ENCODE assay signal across 1 cellular context in the genomic region with DNA sequence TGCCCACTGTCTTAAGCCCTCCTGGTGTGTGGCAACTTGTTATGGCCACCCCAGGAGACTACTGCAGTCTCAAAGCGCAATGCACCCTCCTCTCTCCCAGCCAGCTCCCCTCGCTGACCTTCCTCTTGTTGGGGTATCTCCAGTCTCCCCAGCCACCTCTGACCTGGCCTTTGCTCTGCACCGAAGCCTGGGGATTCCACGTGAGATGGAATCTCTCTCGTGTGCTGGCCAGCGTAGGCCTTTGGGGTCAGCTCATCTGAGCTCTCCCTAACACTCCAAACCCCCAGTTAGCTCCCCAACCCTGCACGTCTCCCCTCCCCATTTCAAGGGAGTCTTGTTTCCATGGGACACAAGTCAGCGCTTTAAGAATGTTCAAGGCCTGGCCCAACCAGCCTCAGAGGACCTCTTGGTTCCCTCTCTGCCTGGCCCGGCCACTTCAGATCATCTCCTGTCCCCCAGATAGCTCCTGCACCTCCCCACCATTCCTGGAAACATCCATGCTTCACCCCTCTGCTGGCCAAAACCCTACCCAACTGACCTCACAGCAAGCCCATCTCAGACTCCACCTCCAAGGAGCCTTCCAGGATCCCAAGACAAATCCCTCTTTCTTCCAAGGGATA.
TF ChIP-seq lines count a peak whose summit lies in the region.

No MANE protein-coding gene starts in this region.

TF ChIP-seq in IMR-90, 13 proteins besides CTCF, POLR2A, EP300 and RAD21:
- TF ChIP-seq MAFK (IDR thresholded peaks at IDR 0.05; ENCODE audit: low read depth, low read length) = no peak
- no peak for TF ChIP-seq CHD1 (IDR thresholded peaks at IDR 0.05; ENCODE audit: low read depth, low read length)
- TF ChIP-seq RFX5 (IDR thresholded peaks at IDR 0.05; ENCODE audit: low read depth, low read length) = no peak
- TF ChIP-seq BHLHE40 (IDR thresholded peaks at IDR 0.05; ENCODE audit: low read depth, low read length) = no peak
- no peak for TF ChIP-seq NFE2L2 (IDR thresholded peaks at IDR 0.05; ENCODE audit: low read depth, low read length)
- TF ChIP-seq MAZ (IDR thresholded peaks at IDR 0.05; ENCODE audit: borderline replicate concordance, low read depth, low read length) = no peak
- no peak for TF ChIP-seq FOS (IDR thresholded peaks at IDR 0.05; ENCODE audit: low read depth, low read length)
- TF ChIP-seq RCOR1 (IDR thresholded peaks at IDR 0.05; ENCODE audit: insufficient replicate concordance, low read length) = no peak
- no peak for TF ChIP-seq CEBPB (IDR thresholded peaks at IDR 0.05; ENCODE audit: low read depth, low read length)
- TF ChIP-seq ELK1 (IDR thresholded peaks at IDR 0.05; ENCODE audit: borderline replicate concordance, low read depth, low read length) = no peak
- TF ChIP-seq SMC3 (IDR thresholded peaks at IDR 0.05; ENCODE audit: low read depth, low read length) = no peak
- TF ChIP-seq MXI1 (IDR thresholded peaks at IDR 0.05; ENCODE audit: borderline replicate concordance, low read depth, low read length) = no peak
- TF ChIP-seq, protein P1, sequence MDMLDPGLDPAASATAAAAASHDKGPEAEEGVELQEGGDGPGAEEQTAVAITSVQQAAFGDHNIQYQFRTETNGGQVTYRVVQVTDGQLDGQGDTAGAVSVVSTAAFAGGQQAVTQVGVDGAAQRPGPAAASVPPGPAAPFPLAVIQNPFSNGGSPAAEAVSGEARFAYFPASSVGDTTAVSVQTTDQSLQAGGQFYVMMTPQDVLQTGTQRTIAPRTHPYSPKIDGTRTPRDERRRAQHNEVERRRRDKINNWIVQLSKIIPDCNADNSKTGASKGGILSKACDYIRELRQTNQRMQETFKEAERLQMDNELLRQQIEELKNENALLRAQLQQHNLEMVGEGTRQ (IDR thresholded peaks at IDR 0.05; ENCODE audit: low read depth, low read length) = no peak
